10 cellular contexts compared by ENCODE assay signal in genomic region chr21:41368361-41369104, GRCh38. TPM values are rescaled to one million over a fixed set of nuclear protein-coding genes. Genes with fewer than 3 reads are reported as not detected.
DNase-seq lines count a peak whose midpoint lies in the region; ATAC-seq, FAIRE-seq and TF ChIP-seq lines count a peak whose summit lies in the region.
"Had no signal": no experiment of that assay in that cellular context is flagged by ENCODE, and none has a peak within 500 bp of the region (broad histone marks: within the 10 kb centered on the region; RNA-seq: fewer than 3 reads in every experiment).

No MANE protein-coding gene starts in this region.

- peak overlapping the region; percentile 73 for H3K27ac Mint-ChIP-seq in activated T-helper 1 cell treated with anti-CD3 and anti-CD28 coated beads, Interleukin-12 subunit alpha, Interleukin-12 subunit beta, Interleukin-2, Interleukin-4 antibody, amounts not matched to agents 30 ng/mL and 10 ng/mL and 1 ng/mL, durations not matched to agents 14 hours and 24 hours and 36 hours
- H3K27ac Mint-ChIP-seq in naive B cell, result peak overlapping the region; percentile 79 to 97 (median 90)

- H3K4me1 ChIP-seq in HepG2 (ENCODE audit: insufficient read depth, low read length) (peaks cover 62% of the 10 kb centered on the region), right lobe of liver (no peaks in the 10 kb centered on the region)

- H3K9ac ChIP-seq in HepG2 (ENCODE audit: insufficient read depth, low read depth, low read length), result peak overlapping the region; percentile 59

- 84% methylated on average over 8 of the region's 10 CpGs for WGBS in HepG2 (ENCODE audit: low lambda C conversion rate)
- WGBS in right lobe of liver (ENCODE audit: insufficient coverage, low coverage, low lambda C conversion rate, missing lambda C conversion rate), result 53% methylated on average over 10 of the region's 10 CpGs

- 0 out of 2 replicates have a peak, but pooled peaks cover under 1% of the 10 kb centered on the region for H4K20me1 ChIP-seq in HepG2 (ENCODE audit: insufficient read depth, low read length)

- POLR2A ChIA-PET in HepG2 (lab: Yijun Ruan, JAX), result interaction anchor here (1.1 to 5.9 kb wide), 6 partner anchors 8 to 85 kb away, joined by 3 to 105 read pairs (median 7); partner anchors contain the start of gene FAM3B

- intact Hi-C loops in HepG2 (cut with micrococcal nuclease; ENCODE audit: unreplicated experiment), result loop anchor here (2.0 to 5.0 kb wide), 2 partner anchors 49 to 92 kb away; no protein-coding TSS in a partner anchor
- intact Hi-C loops in right lobe of liver (cut with DNase I), result no loop called here
- intact Hi-C loops in activated T-helper 1 cell treated with anti-CD3 and anti-CD28 coated beads, Interleukin-12 subunit alpha, Interleukin-12 subunit beta, Interleukin-2, Interleukin-4 antibody, amounts not matched to agents 30 ng/mL and 10 ng/mL and 1 ng/mL, durations not matched to agents 14 hours and 24 hours and 36 hours (cut with micrococcal nuclease), result loop anchor here (10.0 kb wide), 1 partner anchor 636 kb away; no protein-coding TSS in a partner anchor

- DNase-seq in HepG2 (ENCODE audit: low spot score), result no peak
- DNase-seq in right lobe of liver, result no peak
- DNase-seq in activated T-helper 1 cell treated with anti-CD3 and anti-CD28 coated beads, Interleukin-12 subunit alpha, Interleukin-12 subunit beta, Interleukin-2, Interleukin-4 antibody, amounts not matched to agents 30 ng/mL and 10 ng/mL and 1 ng/mL, durations not matched to agents 14 hours and 24 hours and 36 hours (ENCODE audit: low spot score), result no peak
- DNase-seq in naive B cell, result peak; percentile 16
- DNase-seq in NCI-H1048 (lab: John Stamatoyannopoulos, UW), result no peak
- DNase-seq in NK-92 treated with Interleukin-12 subunit alpha and Interleukin-12 subunit beta, amount 100 ng/mL, for 24 hours (lab: John Stamatoyannopoulos, UW), result no peak
- DNase-seq in UCSD-AML1 (lab: John Stamatoyannopoulos, UW; ENCODE audit: unreplicated experiment), result no peak
- DNase-seq in H7, result no peak

- H2AFZ ChIP-seq in HepG2 (ENCODE audit: low read length), result no peak overlapping the region

- H3K9me3 ChIP-seq in HepG2 (ENCODE audit: low read length), result no peaks in the 10 kb centered on the region
- no peaks in the 10 kb centered on the region for H3K9me3 ChIP-seq in right lobe of liver
- H3K9me3 ChIP-seq: pancreas had no signal

- no peaks in the 10 kb centered on the region for H3K27me3 Mint-ChIP-seq in activated T-helper 1 cell treated with anti-CD3 and anti-CD28 coated beads, Interleukin-12 subunit alpha, Interleukin-12 subunit beta, Interleukin-2, Interleukin-4 antibody, amounts not matched to agents 30 ng/mL and 10 ng/mL and 1 ng/mL, durations not matched to agents 14 hours and 24 hours and 36 hours (ENCODE audit: insufficient read depth)
- H3K27me3 Mint-ChIP-seq in naive B cell, result no peaks in the 10 kb centered on the region

- no peak for TF ChIP-seq RAD21 in HepG2 (CRISPR knock-in tag; IDR thresholded peaks at IDR 0.05)

- in situ Hi-C loops in HepG2 (cut with HindIII; ENCODE audit: extremely low pct_ligation_motif_present, low pct_unique_long_range_greater_than_20kb), result no loop called here

- TF ChIP-seq EP300 in HepG2 (IDR thresholded peaks at IDR 0.05; ENCODE audit: low read depth in 2 of 2, low read length in 2 of 2), result no peak
- no peak for TF ChIP-seq EP300 in HepG2 (CRISPR knock-in tag; IDR thresholded peaks at IDR 0.05; ENCODE audit: borderline replicate concordance)

- no peak for FAIRE-seq in HepG2 (lab: Jason Lieb, UNC)
- FAIRE-seq: pancreas had no signal

- ATAC-seq in HepG2 (no peak; the same call in 2 of the 3 replicates), right lobe of liver (no peak), naive B cell (ENCODE audit: low read depth in 2 of 2) (no peak)

- H3K36me3 ChIP-seq in HepG2 (replicated peaks in 1 of 2; ENCODE audit: control insufficient read depth in 1 of 2, insufficient read depth in 2 of 2, low read length in 2 of 2) (no peaks in the 10 kb centered on the region), right lobe of liver (no peaks in the 10 kb centered on the region), H7 (replicated peaks; ENCODE audit: control insufficient read depth, insufficient read depth, low read length) (no peaks in the 10 kb centered on the region)
- H3K36me3 ChIP-seq: pancreas had no signal

- peaks cover 56% of the 10 kb centered on the region for H3K4me1 Mint-ChIP-seq in activated T-helper 1 cell treated with anti-CD3 and anti-CD28 coated beads, Interleukin-12 subunit alpha, Interleukin-12 subunit beta, Interleukin-2, Interleukin-4 antibody, amounts not matched to agents 30 ng/mL and 10 ng/mL and 1 ng/mL, durations not matched to agents 14 hours and 24 hours and 36 hours (ENCODE audit: low read depth)
- peaks cover 55 to 78% (median 76%) of the 10 kb centered on the region in 3 donors for H3K4me1 Mint-ChIP-seq in naive B cell

- BruUV-seq in HepG2 (replicated peaks; lab: Mats Ljungman, UMichigan), result no TSS peak

- peak overlapping the region; percentile 98 for H3K4me2 ChIP-seq in HepG2 (ENCODE audit: low read depth, low read length)

- CTCF ChIA-PET in HepG2 (lab: Yijun Ruan, JAX; ENCODE audit: low intra/inter-chr PET ratio, low total read pairs), result no interaction called here

- H3K9me3 Mint-ChIP-seq in activated T-helper 1 cell treated with anti-CD3 and anti-CD28 coated beads, Interleukin-12 subunit alpha, Interleukin-12 subunit beta, Interleukin-2, Interleukin-4 antibody, amounts not matched to agents 30 ng/mL and 10 ng/mL and 1 ng/mL, durations not matched to agents 14 hours and 24 hours and 36 hours, result no peaks in the 10 kb centered on the region
- peaks cover 0 to 4% (median 0%) of the 10 kb centered on the region in 7 donors for H3K9me3 Mint-ChIP-seq in naive B cell

- no peak overlapping the region for H3K4me3 Mint-ChIP-seq in activated T-helper 1 cell treated with anti-CD3 and anti-CD28 coated beads, Interleukin-12 subunit alpha, Interleukin-12 subunit beta, Interleukin-2, Interleukin-4 antibody, amounts not matched to agents 30 ng/mL and 10 ng/mL and 1 ng/mL, durations not matched to agents 14 hours and 24 hours and 36 hours
- peak overlapping the region; percentile 67 to 91 (median 84) for H3K4me3 Mint-ChIP-seq in naive B cell

- H3K27me3 ChIP-seq in HepG2 (ENCODE audit: control insufficient read depth in 1 of 2, insufficient read depth in 2 of 2, low read length in 2 of 2) (no peaks in the 10 kb centered on the region; a peak in 1 of 5 replicates), right lobe of liver (no peaks in the 10 kb centered on the region), H7 (ENCODE audit: control insufficient read depth, insufficient read depth, low read length) (no peaks in the 10 kb centered on the region)
- H3K27me3 ChIP-seq: pancreas had no signal

- TF ChIP-seq POLR2A in HepG2 (IDR thresholded peaks at IDR 0.05; ENCODE audit: insufficient read depth in 1 of 2, low read depth in 2 of 2, low read length in 2 of 2), result no peak
- no peak for TF ChIP-seq POLR2A in right lobe of liver (IDR thresholded peaks at IDR 0.05)

- H3K27ac ChIP-seq in HepG2 (ENCODE audit: extremely low read length, insufficient read depth, low read length) (peak overlapping the region; percentile 65), right lobe of liver (no peak overlapping the region)
- H3K27ac ChIP-seq: SK-N-MC had no signal

- TF ChIP-seq CTCF in HepG2 (CRISPR knock-in tag; IDR thresholded peaks at IDR 0.05), result no peak
- no peak for TF ChIP-seq CTCF in right lobe of liver (IDR thresholded peaks at IDR 0.05)

- peaks cover 35% of the 10 kb centered on the region for H3K36me3 Mint-ChIP-seq in activated T-helper 1 cell treated with anti-CD3 and anti-CD28 coated beads, Interleukin-12 subunit alpha, Interleukin-12 subunit beta, Interleukin-2, Interleukin-4 antibody, amounts not matched to agents 30 ng/mL and 10 ng/mL and 1 ng/mL, durations not matched to agents 14 hours and 24 hours and 36 hours (ENCODE audit: low read depth)
- H3K36me3 Mint-ChIP-seq in naive B cell, result no peaks in the 10 kb centered on the region

- H3K4me3 ChIP-seq in HepG2 (replicated peaks in 1 of 3; ENCODE audit: insufficient read depth in 1 of 3, low read depth in 2 of 3, low read length in 3 of 3) (peak overlapping the region; percentile 35 to 73 (median 67); a peak in 4 of 6 replicates), right lobe of liver (no peak overlapping the region), H7 (ENCODE audit: insufficient read depth, low read depth, low read length) (no peak overlapping the region)
- H3K4me3 ChIP-seq: SK-N-MC had no signal

- peaks cover 31% of the 10 kb centered on the region for H3K79me2 ChIP-seq in HepG2 (ENCODE audit: insufficient read depth, low read length)

RNA-seq across cellular contexts. Expression of gene MX2, which starts 6.7 kb away (rescaled TPM):
- total RNA-seq in HepG2 (2016; rRNA removed; fragmentation: Illumina TruSeq; extraction: Trizol), result 35.7 and 46.9 TPM in 2 replicates
- total RNA-seq in HepG2 (2016; cell fraction: cytosol; rRNA removed; fragmentation: Illumina TruSeq; extraction: Trizol; ENCODE audit: low read depth), result 13.1 and 13.9 TPM in 2 replicates
- total RNA-seq in HepG2 (2016; cell fraction: insoluble cytoplasmic fraction; rRNA removed; fragmentation: Illumina TruSeq; extraction: Trizol), result 36.0 and 40.4 TPM in 2 replicates
- total RNA-seq in HepG2 (2016; cell fraction: membrane; rRNA removed; fragmentation: Illumina TruSeq; extraction: Trizol), result 49.7 and 53.9 TPM in 2 replicates
- 22.1 and 28.5 TPM in 2 replicates for total RNA-seq in HepG2 (2016; cell fraction: nucleus; rRNA removed; fragmentation: Illumina TruSeq; extraction: Trizol)
- polyA plus RNA-seq in HepG2 (2011; rRNA removed), result 24.0 and 26.3 TPM in 2 replicates
- polyA plus RNA-seq in HepG2 (2011; cell fraction: cytosol; rRNA removed), result 19.7 and 23.1 TPM in 2 replicates
- 20.8 and 25.8 TPM in 2 replicates for polyA plus RNA-seq in HepG2 (2011; cell fraction: nucleus; rRNA removed)
- 21.5 and 22.7 TPM in 2 replicates for polyA plus RNA-seq in HepG2 (2012)
- 15.4 and 17.8 TPM in 2 replicates for polyA plus RNA-seq in HepG2 (2016; cell fraction: cytosol; fragmentation: Illumina TruSeq; extraction: Trizol; ENCODE audit: low read depth)
- polyA plus RNA-seq in HepG2 (2016; cell fraction: insoluble cytoplasmic fraction; fragmentation: Illumina TruSeq; extraction: Trizol; ENCODE audit: low read depth), result 34.6 and 40.6 TPM in 2 replicates
- 37.5 and 39.1 TPM in 2 replicates for polyA plus RNA-seq in HepG2 (2016; cell fraction: membrane; fragmentation: Illumina TruSeq; extraction: Trizol; ENCODE audit: low read depth)
- 26.6 and 29.1 TPM in 2 replicates for polyA plus RNA-seq in HepG2 (2016; cell fraction: nucleus; fragmentation: Illumina TruSeq; extraction: Trizol; ENCODE audit: insufficient read depth, low read depth)
- 0.21 and 25.1 TPM in 2 replicates for polyA minus RNA-seq in HepG2 (2011; rRNA and poly(A)+ RNA removed; ENCODE audit: low replicate concordance)
- polyA minus RNA-seq in HepG2 (2011; cell fraction: cytosol; rRNA and poly(A)+ RNA removed), result 15.5 and 16.9 TPM in 2 replicates
- 45.6 and 52.1 TPM in 2 replicates for polyA minus RNA-seq in HepG2 (2011; cell fraction: nucleus; rRNA and poly(A)+ RNA removed)
- 1 to 10 TPM in 4 of 6 experiments, under 1 TPM in 2; 0.49 to 1.9 (median 1.5) TPM for total RNA-seq in right lobe of liver
- 8.2 and 9.4 TPM in 2 replicates for total RNA-seq in activated T-helper 1 cell treated with anti-CD3 and anti-CD28 coated beads, Interleukin-12 subunit alpha, Interleukin-12 subunit beta, Interleukin-2, Interleukin-4 antibody, amounts not matched to agents 30 ng/mL and 10 ng/mL and 1 ng/mL, durations not matched to agents 14 hours and 24 hours and 36 hours
- 10 to 100 TPM; 18.4 to 48.2 (median 40.3) TPM for polyA plus RNA-seq in naive B cell (ENCODE audit: low read depth in 6 of 6)
- 0.45 and 2.1 TPM in 2 replicates for total RNA-seq in H7 (2014; rRNA removed; shearing (Covaris generic))

RNA-seq across cellular contexts. Expression of gene FAM3B, which starts 51.9 kb away (rescaled TPM):
- total RNA-seq in HepG2 (2016; rRNA removed; fragmentation: Illumina TruSeq; extraction: Trizol) (41.9 and 62.0 TPM in 2 replicates), right lobe of liver (under 1 TPM in 4 of 6 experiments, not detected in 2; 0.49 to 0.95 (median 0.76) TPM)
- 39.6 and 40.5 TPM in 2 replicates for total RNA-seq in HepG2 (2016; cell fraction: cytosol; rRNA removed; fragmentation: Illumina TruSeq; extraction: Trizol; ENCODE audit: low read depth)
- total RNA-seq in HepG2 (2016; cell fraction: insoluble cytoplasmic fraction; rRNA removed; fragmentation: Illumina TruSeq; extraction: Trizol), result 44.1 and 62.5 TPM in 2 replicates
- total RNA-seq in HepG2 (2016; cell fraction: membrane; rRNA removed; fragmentation: Illumina TruSeq; extraction: Trizol), result 34.8 and 38.7 TPM in 2 replicates
- total RNA-seq in HepG2 (2016; cell fraction: nucleus; rRNA removed; fragmentation: Illumina TruSeq; extraction: Trizol), result 51.9 and 55.6 TPM in 2 replicates
- polyA plus RNA-seq in HepG2 (2011; rRNA removed) (43.6 and 46.5 TPM in 2 replicates), naive B cell (ENCODE audit: low read depth in 6 of 6) (not detected)
- 35.5 and 35.6 TPM in 2 replicates for polyA plus RNA-seq in HepG2 (2011; cell fraction: cytosol; rRNA removed)
- 32.7 and 33.7 TPM in 2 replicates for polyA plus RNA-seq in HepG2 (2011; cell fraction: nucleus; rRNA removed)
- polyA plus RNA-seq in HepG2 (2012), result 27.9 and 41.5 TPM in 2 replicates
- 38.5 and 45.0 TPM in 2 replicates for polyA plus RNA-seq in HepG2 (2016; cell fraction: cytosol; fragmentation: Illumina TruSeq; extraction: Trizol; ENCODE audit: low read depth)
- polyA plus RNA-seq in HepG2 (2016; cell fraction: insoluble cytoplasmic fraction; fragmentation: Illumina TruSeq; extraction: Trizol; ENCODE audit: low read depth), result 40.2 and 42.4 TPM in 2 replicates
- 30.8 and 35.2 TPM in 2 replicates for polyA plus RNA-seq in HepG2 (2016; cell fraction: membrane; fragmentation: Illumina TruSeq; extraction: Trizol; ENCODE audit: low read depth)
- 91.4 and 98.1 TPM in 2 replicates for polyA plus RNA-seq in HepG2 (2016; cell fraction: nucleus; fragmentation: Illumina TruSeq; extraction: Trizol; ENCODE audit: insufficient read depth, low read depth)
- polyA minus RNA-seq in HepG2 (2011; rRNA and poly(A)+ RNA removed; ENCODE audit: low replicate concordance), result 36.1 TPM in 1 of 2 replicates, not detected in the other
- 9.9 and 12.2 TPM in 2 replicates for polyA minus RNA-seq in HepG2 (2011; cell fraction: cytosol; rRNA and poly(A)+ RNA removed)
- polyA minus RNA-seq in HepG2 (2011; cell fraction: nucleus; rRNA and poly(A)+ RNA removed), result 15.6 and 18.9 TPM in 2 replicates
- not detected in 2 replicates for total RNA-seq in activated T-helper 1 cell treated with anti-CD3 and anti-CD28 coated beads, Interleukin-12 subunit alpha, Interleukin-12 subunit beta, Interleukin-2, Interleukin-4 antibody, amounts not matched to agents 30 ng/mL and 10 ng/mL and 1 ng/mL, durations not matched to agents 14 hours and 24 hours and 36 hours
- total RNA-seq in H7 (2014; rRNA removed; shearing (Covaris generic)), result 0.31 and 0.55 TPM in 2 replicates

RNA-seq across cellular contexts. Expression of gene MX1, which starts 57.5 kb away (rescaled TPM):
- total RNA-seq in HepG2 (2016; rRNA removed; fragmentation: Illumina TruSeq; extraction: Trizol), result 5.8 and 6.5 TPM in 2 replicates
- 0.91 and 1.5 TPM in 2 replicates for total RNA-seq in HepG2 (2016; cell fraction: cytosol; rRNA removed; fragmentation: Illumina TruSeq; extraction: Trizol; ENCODE audit: low read depth)
- total RNA-seq in HepG2 (2016; cell fraction: insoluble cytoplasmic fraction; rRNA removed; fragmentation: Illumina TruSeq; extraction: Trizol), result 4.7 and 6.3 TPM in 2 replicates
- 2.0 and 2.5 TPM in 2 replicates for total RNA-seq in HepG2 (2016; cell fraction: membrane; rRNA removed; fragmentation: Illumina TruSeq; extraction: Trizol)
- 5.1 and 6.0 TPM in 2 replicates for total RNA-seq in HepG2 (2016; cell fraction: nucleus; rRNA removed; fragmentation: Illumina TruSeq; extraction: Trizol)
- polyA plus RNA-seq in HepG2 (2011; rRNA removed), result 2.6 and 4.1 TPM in 2 replicates
- 1.9 and 3.3 TPM in 2 replicates for polyA plus RNA-seq in HepG2 (2011; cell fraction: cytosol; rRNA removed)
- polyA plus RNA-seq in HepG2 (2011; cell fraction: nucleus; rRNA removed), result 10.6 and 13.3 TPM in 2 replicates
- polyA plus RNA-seq in HepG2 (2012), result 3.1 and 3.2 TPM in 2 replicates
- polyA plus RNA-seq in HepG2 (2016; cell fraction: cytosol; fragmentation: Illumina TruSeq; extraction: Trizol; ENCODE audit: low read depth), result 0.67 and 0.69 TPM in 2 replicates
- 4.3 and 4.6 TPM in 2 replicates for polyA plus RNA-seq in HepG2 (2016; cell fraction: insoluble cytoplasmic fraction; fragmentation: Illumina TruSeq; extraction: Trizol; ENCODE audit: low read depth)
- 1.1 and 1.5 TPM in 2 replicates for polyA plus RNA-seq in HepG2 (2016; cell fraction: membrane; fragmentation: Illumina TruSeq; extraction: Trizol; ENCODE audit: low read depth)
- 6.6 and 7.4 TPM in 2 replicates for polyA plus RNA-seq in HepG2 (2016; cell fraction: nucleus; fragmentation: Illumina TruSeq; extraction: Trizol; ENCODE audit: insufficient read depth, low read depth)
- polyA minus RNA-seq in HepG2 (2011; rRNA and poly(A)+ RNA removed; ENCODE audit: low replicate concordance), result 6.7 and 7.0 TPM in 2 replicates
- 2.9 and 4.3 TPM in 2 replicates for polyA minus RNA-seq in HepG2 (2011; cell fraction: cytosol; rRNA and poly(A)+ RNA removed)
- 8.6 and 13.1 TPM in 2 replicates for polyA minus RNA-seq in HepG2 (2011; cell fraction: nucleus; rRNA and poly(A)+ RNA removed)
- total RNA-seq in right lobe of liver, result 10 to 100 TPM in 4 of 6 experiments, 1 to 10 TPM in 2; 6.1 to 25.4 (median 10.5) TPM
- total RNA-seq in activated T-helper 1 cell treated with anti-CD3 and anti-CD28 coated beads, Interleukin-12 subunit alpha, Interleukin-12 subunit beta, Interleukin-2, Interleukin-4 antibody, amounts not matched to agents 30 ng/mL and 10 ng/mL and 1 ng/mL, durations not matched to agents 14 hours and 24 hours and 36 hours, result 89.4 and 92.8 TPM in 2 replicates
- polyA plus RNA-seq in naive B cell (ENCODE audit: low read depth in 6 of 6), result 100 to 1,000 TPM in 2 of 6 donors, 10 to 100 TPM in 4; 62.0 to 119 (median 77.7) TPM
- 1.6 and 3.9 TPM in 2 replicates for total RNA-seq in H7 (2014; rRNA removed; shearing (Covaris generic))

Comparison
In these comparisons a context has a peak if more than half of its experiments do, and no peak if none do; other contexts are left out.
1. H3K4me3 ChIP-seq: peak in HepG2 (3 of 3); none in right lobe of liver (0 of 3) and H7 (single experiment).
2. RNA of gene FAM3B, which starts 51.9 kb away (total RNA-seq): 34.8 to 62.5 TPM in HepG2; 0.49 to 0.95 TPM in right lobe of liver, 0.31 to 0.55 TPM in H7 and not detected in activated T-helper 1 cell treated with anti-CD3 and anti-CD28 coated beads, Interleukin-12 subunit alpha, Interleukin-12 subunit beta, Interleukin-2, Interleukin-4 antibody, amounts not matched to agents 30 ng/mL and 10 ng/mL and 1 ng/mL, durations not matched to agents 14 hours and 24 hours and 36 hours; every median in the first group is over 10 times any median in the second.
3. intact Hi-C loops: an anchor here in HepG2 (2.0 to 5.0 kb wide) and activated T-helper 1 cell treated with anti-CD3 and anti-CD28 coated beads, Interleukin-12 subunit alpha, Interleukin-12 subunit beta, Interleukin-2, Interleukin-4 antibody, amounts not matched to agents 30 ng/mL and 10 ng/mL and 1 ng/mL, durations not matched to agents 14 hours and 24 hours and 36 hours (10.0 kb wide); none called in right lobe of liver.